ENCODE assay signal across 1 cellular context in the genomic region with DNA sequence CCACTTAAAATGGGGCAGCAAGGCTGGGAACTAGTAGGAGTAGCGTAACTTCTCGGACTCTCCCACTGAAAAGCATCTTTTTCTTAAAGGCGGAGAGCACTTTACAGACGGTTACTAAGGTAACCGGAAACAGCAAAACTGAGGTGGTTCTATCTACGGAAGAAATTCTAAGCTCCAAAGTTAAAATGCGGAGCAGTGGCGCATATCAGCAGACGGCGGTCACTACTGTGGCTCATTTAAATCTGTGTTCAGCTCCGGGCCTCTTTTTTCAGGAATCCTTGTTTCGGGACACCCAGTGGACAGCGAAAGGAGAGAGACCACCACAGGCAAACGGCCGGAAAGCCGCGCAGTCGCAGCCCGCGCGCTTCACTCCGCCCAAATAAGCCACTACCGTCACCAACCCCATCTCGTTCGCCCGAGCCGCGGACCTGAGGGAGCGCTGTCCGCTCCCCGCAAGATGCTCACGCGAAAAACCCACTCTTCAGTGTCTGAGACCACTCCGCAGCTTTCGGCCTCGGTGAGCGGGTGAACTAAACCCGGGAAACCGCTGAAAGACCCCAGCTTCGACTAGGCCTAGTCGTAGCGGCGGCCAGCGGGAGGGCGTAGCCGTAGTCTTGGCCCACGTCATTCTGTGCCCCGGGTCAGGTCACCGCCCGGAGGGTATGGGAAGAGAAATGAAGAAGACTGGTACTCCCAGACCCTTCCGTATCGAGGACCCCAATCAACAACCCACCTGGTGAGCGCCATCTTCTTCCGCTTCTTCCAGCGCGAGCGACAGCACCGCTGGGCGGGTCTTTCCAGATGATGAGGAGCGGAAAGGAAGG.
TF ChIP-seq lines count a peak whose summit lies in the region.

Gene SNW1 (minus strand): TSS at position 776 of the 824 bp plus-strand sequence. CDS start 29 bp downstream, at position 747.

TF ChIP-seq in HepG2, 621 proteins besides CTCF, POLR2A, EP300 and RAD21 (continued from another document and continues in another):
- TF ChIP-seq MYPOP (CRISPR knock-in tag; IDR thresholded peaks at IDR 0.05) (peak; percentile 61), SNRNP70 (IDR thresholded peaks at IDR 0.05; ENCODE audit: low read depth, low read length) (no peak), KLF6 (CRISPR knock-in tag; IDR thresholded peaks at IDR 0.05) (peak; percentile 53; the same call in 1 of the 2 replicates), RNF2 (conservative IDR thresholded peaks at IDR 0.05; ENCODE audit: low read depth) (0 out of 2 replicates have a peak, but pooled peaks have one; percentile 28), MAZ (IDR thresholded peaks at IDR 0.05; ENCODE audit: borderline replicate concordance, low read depth, low read length) (no peak), MAZ (CRISPR knock-in tag; IDR thresholded peaks at IDR 0.05; ENCODE audit: low read depth) (no peak), SMAD1 (CRISPR knock-in tag; IDR thresholded peaks at IDR 0.05; ENCODE audit: borderline replicate concordance, low read depth) (peak; percentile 84; the same call in 1 of the 2 replicates), NR1H2 (CRISPR knock-in tag; IDR thresholded peaks at IDR 0.05; ENCODE audit: borderline replicate concordance, low read depth) (no peak), MTA1 (CRISPR knock-in tag; IDR thresholded peaks at IDR 0.05; ENCODE audit: borderline replicate concordance) (no peak; the same call in 1 of the 2 replicates), ASH2L (IDR thresholded peaks at IDR 0.05; ENCODE audit: insufficient read length, low read depth, low read length) (peak; percentile 90), SSRP1 (CRISPR knock-in tag; IDR thresholded peaks at IDR 0.05) (no peak), HNF1A (IDR thresholded peaks at IDR 0.05; ENCODE audit: low read depth) (no peak), HNF1A (CRISPR knock-in tag; IDR thresholded peaks at IDR 0.05; ENCODE audit: borderline replicate concordance) (0 out of 2 replicates have a peak, but pooled peaks have one; percentile 15), ZKSCAN1 (IDR thresholded peaks at IDR 0.05; ENCODE audit: low read length) (no peak), POGZ (CRISPR knock-in tag; IDR thresholded peaks at IDR 0.05) (peak; percentile 56; the same call in 1 of the 2 replicates), TAF15 (IDR thresholded peaks at IDR 0.05; ENCODE audit: low read depth, low read length, poor library complexity, severe bottlenecking) (no peak), ATF5 (CRISPR knock-in tag; IDR thresholded peaks at IDR 0.05; ENCODE audit: low read depth) (no peak), RORA (CRISPR knock-in tag; IDR thresholded peaks at IDR 0.05) (no peak), KLF11 (CRISPR knock-in tag; IDR thresholded peaks at IDR 0.05) (0 out of 2 replicates have a peak, but pooled peaks have one; percentile 16), SAP130 (CRISPR knock-in tag; IDR thresholded peaks at IDR 0.05; ENCODE audit: low read depth) (peak; percentile 86), ZNF326 (CRISPR knock-in tag; IDR thresholded peaks at IDR 0.05; ENCODE audit: borderline replicate concordance) (no peak), SALL2 (CRISPR knock-in tag; IDR thresholded peaks at IDR 0.05) (no peak), ISX (CRISPR knock-in tag; conservative IDR thresholded peaks at IDR 0.05) (no peak; the same call in 1 of the 2 replicates), PAWR (CRISPR knock-in tag; IDR thresholded peaks at IDR 0.05; ENCODE audit: borderline replicate concordance) (no peak), ELF3 (CRISPR knock-in tag; IDR thresholded peaks at IDR 0.05) (peak; percentile 55; the same call in 1 of the 2 replicates), PHF20 (CRISPR knock-in tag; IDR thresholded peaks at IDR 0.05) (peak; percentile 76), SAFB2 (CRISPR knock-in tag; IDR thresholded peaks at IDR 0.05; ENCODE audit: borderline replicate concordance, low read depth) (no peak), KLF13 (CRISPR knock-in tag; IDR thresholded peaks at IDR 0.05) (no peak), ZNF607 (CRISPR knock-in tag; IDR thresholded peaks at IDR 0.05; ENCODE audit: borderline replicate concordance) (no peak), IRF1 (CRISPR knock-in tag; IDR thresholded peaks at IDR 0.05; ENCODE audit: low read depth) (no peak), ZBTB49 (CRISPR knock-in tag; IDR thresholded peaks at IDR 0.05; ENCODE audit: borderline replicate concordance) (no peak)
- TF ChIP-seq, protein P1, sequence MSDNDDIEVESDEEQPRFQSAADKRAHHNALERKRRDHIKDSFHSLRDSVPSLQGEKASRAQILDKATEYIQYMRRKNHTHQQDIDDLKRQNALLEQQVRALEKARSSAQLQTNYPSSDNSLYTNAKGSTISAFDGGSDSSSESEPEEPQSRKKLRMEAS (IDR thresholded peaks at IDR 0.05) = no peak
- TF ChIP-seq, protein P2, sequence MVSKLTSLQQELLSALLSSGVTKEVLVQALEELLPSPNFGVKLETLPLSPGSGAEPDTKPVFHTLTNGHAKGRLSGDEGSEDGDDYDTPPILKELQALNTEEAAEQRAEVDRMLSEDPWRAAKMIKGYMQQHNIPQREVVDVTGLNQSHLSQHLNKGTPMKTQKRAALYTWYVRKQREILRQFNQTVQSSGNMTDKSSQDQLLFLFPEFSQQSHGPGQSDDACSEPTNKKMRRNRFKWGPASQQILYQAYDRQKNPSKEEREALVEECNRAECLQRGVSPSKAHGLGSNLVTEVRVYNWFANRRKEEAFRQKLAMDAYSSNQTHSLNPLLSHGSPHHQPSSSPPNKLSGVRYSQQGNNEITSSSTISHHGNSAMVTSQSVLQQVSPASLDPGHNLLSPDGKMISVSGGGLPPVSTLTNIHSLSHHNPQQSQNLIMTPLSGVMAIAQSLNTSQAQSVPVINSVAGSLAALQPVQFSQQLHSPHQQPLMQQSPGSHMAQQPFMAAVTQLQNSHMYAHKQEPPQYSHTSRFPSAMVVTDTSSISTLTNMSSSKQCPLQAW (CRISPR knock-in tag; IDR thresholded peaks at IDR 0.05) = no peak; the same call in 1 of the 2 replicates
- TF ChIP-seq, protein P3, sequence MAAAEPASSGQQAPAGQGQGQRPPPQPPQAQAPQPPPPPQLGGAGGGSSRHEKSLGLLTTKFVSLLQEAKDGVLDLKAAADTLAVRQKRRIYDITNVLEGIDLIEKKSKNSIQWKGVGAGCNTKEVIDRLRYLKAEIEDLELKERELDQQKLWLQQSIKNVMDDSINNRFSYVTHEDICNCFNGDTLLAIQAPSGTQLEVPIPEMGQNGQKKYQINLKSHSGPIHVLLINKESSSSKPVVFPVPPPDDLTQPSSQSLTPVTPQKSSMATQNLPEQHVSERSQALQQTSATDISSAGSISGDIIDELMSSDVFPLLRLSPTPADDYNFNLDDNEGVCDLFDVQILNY (CRISPR knock-in tag; conservative IDR thresholded peaks at IDR 0.05) = no peak
- TF ChIP-seq, protein P4, sequence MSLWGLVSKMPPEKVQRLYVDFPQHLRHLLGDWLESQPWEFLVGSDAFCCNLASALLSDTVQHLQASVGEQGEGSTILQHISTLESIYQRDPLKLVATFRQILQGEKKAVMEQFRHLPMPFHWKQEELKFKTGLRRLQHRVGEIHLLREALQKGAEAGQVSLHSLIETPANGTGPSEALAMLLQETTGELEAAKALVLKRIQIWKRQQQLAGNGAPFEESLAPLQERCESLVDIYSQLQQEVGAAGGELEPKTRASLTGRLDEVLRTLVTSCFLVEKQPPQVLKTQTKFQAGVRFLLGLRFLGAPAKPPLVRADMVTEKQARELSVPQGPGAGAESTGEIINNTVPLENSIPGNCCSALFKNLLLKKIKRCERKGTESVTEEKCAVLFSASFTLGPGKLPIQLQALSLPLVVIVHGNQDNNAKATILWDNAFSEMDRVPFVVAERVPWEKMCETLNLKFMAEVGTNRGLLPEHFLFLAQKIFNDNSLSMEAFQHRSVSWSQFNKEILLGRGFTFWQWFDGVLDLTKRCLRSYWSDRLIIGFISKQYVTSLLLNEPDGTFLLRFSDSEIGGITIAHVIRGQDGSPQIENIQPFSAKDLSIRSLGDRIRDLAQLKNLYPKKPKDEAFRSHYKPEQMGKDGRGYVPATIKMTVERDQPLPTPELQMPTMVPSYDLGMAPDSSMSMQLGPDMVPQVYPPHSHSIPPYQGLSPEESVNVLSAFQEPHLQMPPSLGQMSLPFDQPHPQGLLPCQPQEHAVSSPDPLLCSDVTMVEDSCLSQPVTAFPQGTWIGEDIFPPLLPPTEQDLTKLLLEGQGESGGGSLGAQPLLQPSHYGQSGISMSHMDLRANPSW (CRISPR knock-in tag; IDR thresholded peaks at IDR 0.05; ENCODE audit: borderline replicate concordance) = 0 out of 2 replicates have a peak, but pooled peaks have one; percentile 10
- TF ChIP-seq, protein P5, sequence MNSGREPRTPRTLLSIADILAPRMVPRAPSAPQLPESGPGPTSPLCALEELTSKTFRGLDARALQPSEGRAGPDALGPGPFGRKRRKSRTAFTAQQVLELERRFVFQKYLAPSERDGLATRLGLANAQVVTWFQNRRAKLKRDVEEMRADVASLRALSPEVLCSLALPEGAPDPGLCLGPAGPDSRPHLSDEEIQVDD (CRISPR knock-in tag; IDR thresholded peaks at IDR 0.05; ENCODE audit: borderline replicate concordance) = no peak
